In genomic region chr12:2631613-2632350, GRCh38 we compare ENCODE assay signal across 24 cellular contexts.
DNase-seq lines count a peak whose midpoint lies in the region; ATAC-seq and TF ChIP-seq lines count a peak whose summit lies in the region.
"Had no signal": no experiment of that assay in that cellular context is flagged by ENCODE, and none has a peak within 500 bp of the region (broad histone marks: within the 10 kb centered on the region; RNA-seq: fewer than 3 reads in every experiment).

No MANE protein-coding gene starts in this region.

- CTCF ChIA-PET in CD8-positive, alpha-beta T cell (lab: Charles Lee), result no interaction called here

- peak overlapping the region; percentile 23 for H3K27ac ChIP-seq in angular gyrus (ENCODE audit: low read depth, low read length)
- H3K27ac ChIP-seq in heart left ventricle, result peak overlapping the region in 10 of 12 donors; percentile 30 to 81 (median 73)
- H3K27ac ChIP-seq in thyroid gland, result peak overlapping the region in 2 of 3 donors; percentile 13 to 39
- H3K27ac ChIP-seq in CD8-positive, alpha-beta T cell (ENCODE audit: low read depth, low read length), result no peak overlapping the region
- H3K27ac ChIP-seq: BLaER1, SK-N-MC had no signal

- peaks cover 18% of the 10 kb centered on the region for H3K4me1 Mint-ChIP-seq in nephron
- H3K4me1 Mint-ChIP-seq in CD8-positive, alpha-beta T cell (ENCODE audit: low read depth), result no peaks in the 10 kb centered on the region

- TF ChIP-seq CTCF in heart left ventricle (IDR thresholded peaks at IDR 0.05) (no peak), nephron (IDR thresholded peaks at IDR 0.05; ENCODE audit: unreplicated experiment in 3 of 3) (no peak), thyroid gland (IDR thresholded peaks at IDR 0.05) (no peak)
- no peak for TF ChIP-seq CTCF in CD8-positive, alpha-beta T cell (IDR thresholded peaks at IDR 0.05)

- no peak for TF ChIP-seq POLR2A in heart left ventricle (IDR thresholded peaks at IDR 0.05)
- TF ChIP-seq POLR2A in thyroid gland (IDR thresholded peaks at IDR 0.05), result no peak

- ATAC-seq in heart left ventricle, result peak; percentile 35 to 55 (median 50)
- ATAC-seq in CD8-positive, alpha-beta T cell, result no peak
- ATAC-seq: GM23338, psoas muscle had no signal

- intact Hi-C loops in heart left ventricle (cut with DNase I) (no loop called here), thyroid gland (cut with DNase I) (no loop called here)
- intact Hi-C loops in CD8-positive, alpha-beta T cell (cut with DNase I, micrococcal nuclease), result no loop called here

- H3K4me3 ChIP-seq in heart left ventricle (no peak overlapping the region), thyroid gland (replicated peaks in 1 of 3) (no peak overlapping the region)
- no peak overlapping the region for H3K4me3 ChIP-seq in CD8-positive, alpha-beta T cell (ENCODE audit: low read depth, low read length)
- H3K4me3 ChIP-seq: BLaER1, GM23338, psoas muscle, SK-N-MC, tibial nerve had no signal

- peaks cover 6% of the 10 kb centered on the region for H3K9me3 Mint-ChIP-seq in nephron
- H3K9me3 Mint-ChIP-seq in CD8-positive, alpha-beta T cell, result no peaks in the 10 kb centered on the region
- H3K9me3 Mint-ChIP-seq: GM23338 had no signal

- H3K36me3 ChIP-seq in heart left ventricle, result peaks cover 0 to 37% (median 3%) of the 10 kb centered on the region in 9 donors
- H3K36me3 ChIP-seq in thyroid gland, result no peaks in the 10 kb centered on the region
- no peaks in the 10 kb centered on the region for H3K36me3 ChIP-seq in CD8-positive, alpha-beta T cell (ENCODE audit: insufficient read depth, low read length)
- H3K36me3 ChIP-seq: BLaER1, tibial nerve had no signal

- no peaks in the 10 kb centered on the region for H3K27me3 ChIP-seq in heart left ventricle
- H3K27me3 ChIP-seq in thyroid gland, result no peaks in the 10 kb centered on the region
- no peaks in the 10 kb centered on the region for H3K27me3 ChIP-seq in CD8-positive, alpha-beta T cell (ENCODE audit: insufficient read depth, low read length)
- H3K27me3 ChIP-seq: BLaER1, tibial nerve had no signal

- no peak overlapping the region for H3K4me3 Mint-ChIP-seq in nephron
- no peak overlapping the region for H3K4me3 Mint-ChIP-seq in CD8-positive, alpha-beta T cell
- H3K4me3 Mint-ChIP-seq: endodermal cell, GM23338, IgD-negative memory B cell had no signal

- H3K27me3 Mint-ChIP-seq in nephron (ENCODE audit: low read depth), result peaks cover 6% of the 10 kb centered on the region
- peaks cover 37% of the 10 kb centered on the region for H3K27me3 Mint-ChIP-seq in CD8-positive, alpha-beta T cell (ENCODE audit: low read depth)

- H3K4me1 ChIP-seq in heart left ventricle, result peaks cover 0 to 26% (median 1%) of the 10 kb centered on the region in 12 donors
- peaks cover 0 to 19% of the 10 kb centered on the region in 2 donors for H3K4me1 ChIP-seq in thyroid gland
- no peaks in the 10 kb centered on the region for H3K4me1 ChIP-seq in CD8-positive, alpha-beta T cell (ENCODE audit: insufficient read depth, low read length)
- H3K4me1 ChIP-seq: psoas muscle had no signal

- H3K9me3 ChIP-seq in heart left ventricle, result no peaks in the 10 kb centered on the region
- H3K9me3 ChIP-seq in thyroid gland, result no peaks in the 10 kb centered on the region
- H3K9me3 ChIP-seq in CD8-positive, alpha-beta T cell (ENCODE audit: low read length), result no peaks in the 10 kb centered on the region
- H3K9me3 ChIP-seq: BLaER1, psoas muscle, tibial nerve had no signal

- WGBS in heart left ventricle, 4 donors, result 71 to 89% (median 77%) methylated on average over 16 of the region's 16 CpGs
- 69 to 78% methylated on average over 16 of the region's 16 CpGs for WGBS in thyroid gland, 2 donors

- DNase-seq in heart left ventricle (peak; percentile 56 to 69 (median 63)), thyroid gland (no peak), NCI-H510A (lab: John Stamatoyannopoulos, UW) (no peak), NCI-H2107 treated with DMSO at 0.1 percent for 48 hours (lab: John Stamatoyannopoulos, UW; ENCODE audit: unreplicated experiment) (no peak)
- no peak for DNase-seq in NK-92 treated with Interleukin-12 subunit alpha and Interleukin-12 subunit beta, amount 100 ng/mL, for 24 hours (lab: John Stamatoyannopoulos, UW)
- no peak for DNase-seq in CD8-positive, alpha-beta T cell
- DNase-seq: ACHN; activated CD4-positive, alpha-beta T cell treated with anti-CD3 and anti-CD28 coated beads for 48 hours; activated naive CD4-positive, alpha-beta T cell treated with anti-CD3 and anti-CD28 coated beads, Interleukin-2, amount 50 U/mL, for 16 hours; endodermal cell; kidney glomerular epithelial cell; NCI-H1105 treated with DMSO at 0.1 percent for 48 hours; NCI-H524 treated with DMSO at 0.1 percent for 48 hours; stimulated activated CD4-positive, alpha-beta T cell treated with anti-CD3 and anti-CD28 coated beads, Interleukin-4, amount 100 ng/mL, for 1 hour; stimulated activated naive CD4-positive, alpha-beta T cell; T-helper 2 cell had no signal

- H3K36me3 Mint-ChIP-seq in nephron (ENCODE audit: low read depth), result peaks cover 18% of the 10 kb centered on the region
- H3K36me3 Mint-ChIP-seq in CD8-positive, alpha-beta T cell, result no peaks in the 10 kb centered on the region

- H3K27ac Mint-ChIP-seq in nephron, result peak overlapping the region; percentile 12 to 58 (median 12)
- H3K27ac Mint-ChIP-seq in CD8-positive, alpha-beta T cell, result no peak overlapping the region
- H3K27ac Mint-ChIP-seq: endodermal cell, GM23338, IgD-negative memory B cell had no signal

- POLR2A ChIA-PET in CD8-positive, alpha-beta T cell (lab: Charles Lee), result no interaction called here

Comparison
In these comparisons a context has a peak if more than half of its experiments do, and no peak if none do; other contexts are left out.
1. DNase-seq: peak in heart left ventricle (5 of 5); none in thyroid gland (0 of 2), NK-92 treated with Interleukin-12 subunit alpha and Interleukin-12 subunit beta, amount 100 ng/mL, for 24 hours (single experiment), NCI-H510A (single experiment), NCI-H2107 treated with DMSO at 0.1 percent for 48 hours (single experiment) and CD8-positive, alpha-beta T cell (0 of 7).